ENCODE assay signal across 11 cellular contexts in the genomic region with DNA sequence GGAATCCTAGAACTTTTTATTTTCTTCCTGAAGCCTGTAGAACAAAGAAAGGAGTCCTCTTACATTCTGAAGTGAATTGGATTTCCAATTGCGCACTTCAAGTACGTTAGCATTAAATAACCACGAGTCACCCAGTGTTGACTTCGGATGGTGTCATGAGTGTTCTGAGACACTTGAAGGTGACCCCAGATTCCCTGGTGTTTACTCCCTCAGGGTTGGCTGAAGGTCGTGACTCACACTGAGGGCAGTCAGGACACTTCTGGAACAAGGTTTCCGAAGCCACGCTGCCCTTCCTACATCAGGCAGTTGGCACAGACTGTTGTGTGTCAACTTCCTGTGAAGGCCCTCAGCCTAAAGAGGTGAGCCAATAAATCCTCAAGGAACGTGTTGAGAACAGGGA.
DNase-seq lines count a peak whose midpoint lies in the region; ATAC-seq and TF ChIP-seq lines count a peak whose summit lies in the region.
"Had no signal": no experiment of that assay in that cellular context is flagged by ENCODE, and none has a peak within 500 bp of the region (broad histone marks: within the 10 kb centered on the region; RNA-seq: fewer than 3 reads in every experiment).

No MANE protein-coding gene starts in this region.

- H3K9me3 Mint-ChIP-seq in activated CD8-positive, alpha-beta T cell treated with anti-CD3 and anti-CD28 coated beads for 36 hours: no peaks in the 10 kb centered on the region
- H3K9me3 Mint-ChIP-seq: activated B cell treated with CpG ODN at 0.5 μM for 24 hours had no signal

- no peaks in the 10 kb centered on the region for H3K36me3 Mint-ChIP-seq in activated CD8-positive, alpha-beta T cell treated with anti-CD3 and anti-CD28 coated beads for 36 hours (ENCODE audit: low read depth)

- TF ChIP-seq CTCF in AG10803 (conservative IDR thresholded peaks at IDR 0.05; ENCODE audit: low read length): no peak
- no peak for TF ChIP-seq CTCF in activated CD8-positive, alpha-beta T cell treated with anti-CD3 and anti-CD28 coated beads for 36 hours (IDR thresholded peaks at IDR 0.05)

- intact Hi-C loops in posterior vena cava (cut with DNase I): no loop called here
- intact Hi-C loops in activated CD8-positive, alpha-beta T cell treated with anti-CD3 and anti-CD28 coated beads for 36 hours (cut with micrococcal nuclease): no loop called here

- POLR2A ChIA-PET in activated CD8-positive, alpha-beta T cell treated with anti-CD3 and anti-CD28 coated beads for 36 hours (lab: Charles Lee): no interaction called here

- H3K4me3 ChIP-seq in AG10803 (ENCODE audit: low read length): no peak overlapping the region
- H3K4me3 ChIP-seq: cardiac muscle cell had no signal

- CTCF ChIA-PET in activated CD8-positive, alpha-beta T cell treated with anti-CD3 and anti-CD28 coated beads for 36 hours (lab: Charles Lee): no interaction called here

- no peak for ATAC-seq in activated CD8-positive, alpha-beta T cell treated with anti-CD3 and anti-CD28 coated beads for 36 hours
- ATAC-seq: left lobe of liver had no signal

- no peak overlapping the region for H3K27ac Mint-ChIP-seq in activated CD8-positive, alpha-beta T cell treated with anti-CD3 and anti-CD28 coated beads for 36 hours
- H3K27ac Mint-ChIP-seq: activated B cell treated with CpG ODN at 0.5 μM for 24 hours had no signal

- DNase-seq in AG10803 (ENCODE audit: low read depth) (peak; percentile 92), SW 1271 (lab: John Stamatoyannopoulos, UW) (peak; percentile 2 to 49), fibroblast of the conjunctiva (ENCODE audit: low read depth) (peak; percentile 64), posterior vena cava (ENCODE audit: low spot score) (peak; percentile 87), GDM1 (lab: John Stamatoyannopoulos, UW) (no peak), NCI-H2081 treated with DMSO at 0.1 percent for 48 hours (lab: John Stamatoyannopoulos, UW) (no peak)
- no peak for DNase-seq in NK-92 treated with Interleukin-12 subunit alpha and Interleukin-12 subunit beta, amount 100 ng/mL, for 24 hours (lab: John Stamatoyannopoulos, UW)
- no peak for DNase-seq in activated CD8-positive, alpha-beta T cell treated with anti-CD3 and anti-CD28 coated beads for 36 hours
- DNase-seq: activated B cell treated with CpG ODN at 0.5 μM for 24 hours had no signal

- H3K4me3 Mint-ChIP-seq in activated CD8-positive, alpha-beta T cell treated with anti-CD3 and anti-CD28 coated beads for 36 hours: no peak overlapping the region
- H3K4me3 Mint-ChIP-seq: activated B cell treated with CpG ODN at 0.5 μM for 24 hours had no signal

- no peaks in the 10 kb centered on the region for H3K4me1 Mint-ChIP-seq in activated CD8-positive, alpha-beta T cell treated with anti-CD3 and anti-CD28 coated beads for 36 hours (ENCODE audit: low read depth)
- H3K4me1 Mint-ChIP-seq: activated B cell treated with CpG ODN at 0.5 μM for 24 hours had no signal

- peaks cover 6% of the 10 kb centered on the region for H3K27me3 Mint-ChIP-seq in activated CD8-positive, alpha-beta T cell treated with anti-CD3 and anti-CD28 coated beads for 36 hours

Comparison
In these comparisons a context has a peak if more than half of its experiments do, and no peak if none do; other contexts are left out.
1. DNase-seq: peak in AG10803 (single experiment), SW 1271 (2 of 2), fibroblast of the conjunctiva (single experiment) and posterior vena cava (single experiment); none in NK-92 treated with Interleukin-12 subunit alpha and Interleukin-12 subunit beta, amount 100 ng/mL, for 24 hours (single experiment), activated CD8-positive, alpha-beta T cell treated with anti-CD3 and anti-CD28 coated beads for 36 hours (single experiment), GDM1 (single experiment) and NCI-H2081 treated with DMSO at 0.1 percent for 48 hours (single experiment).